ENCODE assay signal across 25 cellular contexts in the genomic region with DNA sequence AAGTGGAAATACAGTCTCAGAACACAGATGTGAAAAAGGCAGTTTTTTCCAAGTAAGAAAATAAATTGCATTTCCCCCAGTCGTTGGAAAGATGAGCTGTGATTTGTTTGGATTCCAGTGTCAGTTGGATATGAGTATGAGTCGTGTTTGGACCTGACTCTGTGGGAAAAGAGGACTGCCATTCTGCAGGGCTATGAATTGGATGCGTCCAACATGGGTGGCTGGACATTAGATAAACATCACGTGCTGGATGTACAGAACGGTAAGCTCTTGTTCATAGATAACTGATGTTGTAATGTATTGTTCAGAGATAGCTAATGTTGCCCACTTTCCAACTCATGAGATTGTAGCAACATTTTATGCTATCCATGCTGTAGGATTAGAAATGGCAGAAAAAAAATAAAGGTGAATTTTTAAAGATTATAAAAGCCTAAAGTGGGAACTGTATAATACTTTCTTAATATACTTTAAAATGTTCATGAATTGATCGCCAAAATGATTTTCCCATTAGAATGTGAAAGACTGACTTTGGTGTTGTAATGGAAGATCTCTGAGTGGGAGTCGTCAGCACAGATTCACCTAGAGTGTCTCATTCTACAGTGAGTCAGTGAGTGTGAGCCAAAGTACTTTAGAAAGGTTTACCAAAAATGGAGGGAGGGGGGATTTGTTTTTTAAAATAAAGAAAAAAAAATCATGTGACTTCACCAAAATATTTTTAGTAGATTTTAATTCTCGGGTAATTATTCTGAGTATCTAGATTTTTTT.
DNase-seq lines count a peak whose midpoint lies in the region; ATAC-seq and TF ChIP-seq lines count a peak whose summit lies in the region.
"Had no signal": no experiment of that assay in that cellular context is flagged by ENCODE, and none has a peak within 500 bp of the region (broad histone marks: within the 10 kb centered on the region; RNA-seq: fewer than 3 reads in every experiment).

No MANE protein-coding gene starts in this region.

- peaks cover 34% of the 10 kb centered on the region for H3K4me1 Mint-ChIP-seq in brain
- H3K4me1 Mint-ChIP-seq: activated CD4-positive, alpha-beta T cell treated with anti-CD3 and anti-CD28 coated beads, Interleukin-2, amount 10 ng/mL, durations not matched to agents 24 days and 14 days; activated naive CD8-positive, alpha-beta T cell treated with anti-CD3 and anti-CD28 coated beads, Interleukin-2, amount 10 ng/mL, durations not matched to agents 7 days and 5 days; IgD-negative memory B cell had no signal

- ATAC-seq in GM19328 (IDR thresholded peaks at IDR 0.05; ENCODE audit: unreplicated experiment), result no peak
- no peak for ATAC-seq in HG03469 (IDR thresholded peaks at IDR 0.05; ENCODE audit: unreplicated experiment)
- no peak for ATAC-seq in left lobe of liver
- ATAC-seq: pancreas had no signal

- H3K27ac ChIP-seq in GM23248, result no peak overlapping the region
- H3K27ac ChIP-seq: BLaER1, dorsolateral prefrontal cortex, pancreas, spleen, VCaP had no signal

- H3K36me3 Mint-ChIP-seq in brain, result peaks cover 41% of the 10 kb centered on the region
- H3K36me3 Mint-ChIP-seq: activated naive CD8-positive, alpha-beta T cell treated with anti-CD3 and anti-CD28 coated beads, Interleukin-2, amount 10 ng/mL, durations not matched to agents 7 days and 5 days; IgD-negative memory B cell had no signal

- 54% methylated on average over 8 of the region's 8 CpGs for WGBS in GM23248 (ENCODE audit: low coverage in 1 of 2, low lambda C conversion rate in 2 of 2, missing lambda C conversion rate in 2 of 2), 2 experiments

- H3K9me3 Mint-ChIP-seq in brain, result no peaks in the 10 kb centered on the region
- H3K9me3 Mint-ChIP-seq: activated CD4-positive, alpha-beta T cell treated with anti-CD3 and anti-CD28 coated beads, Interleukin-2, amount 10 ng/mL, durations not matched to agents 24 days and 14 days; activated naive CD8-positive, alpha-beta T cell treated with anti-CD3 and anti-CD28 coated beads, Interleukin-2, amount 10 ng/mL, durations not matched to agents 7 days and 5 days; activated T-cell treated with anti-CD3 and anti-CD28 coated beads, Interleukin-2, amount 50 U/mL, for 24 hours; IgD-negative memory B cell; T-helper 2 cell treated with Interferon-gamma antibody and Interleukin-4, amounts not matched to agents 5 μg/mL and 100 μg/mL, for 36 hours had no signal

- H3K36me3 ChIP-seq in GM23248 (ENCODE audit: low read depth), result no peaks in the 10 kb centered on the region
- no peaks in the 10 kb centered on the region for H3K36me3 ChIP-seq in MG63
- H3K36me3 ChIP-seq: BLaER1, pancreas, right atrium auricular region, spleen had no signal

- no peaks in the 10 kb centered on the region for H3K4me1 ChIP-seq in GM23248 (ENCODE audit: insufficient read depth)
- H3K4me1 ChIP-seq: BLaER1, pancreas, spleen had no signal

- in situ Hi-C loops in GM23248 (cut with MboI), result no loop called here

- no peak overlapping the region for H3K4me2 ChIP-seq in GM23248 (ENCODE audit: unreplicated experiment)
- H3K4me2 ChIP-seq: BLaER1 had no signal

- H3K27me3 ChIP-seq in GM23248 (replicated peaks; ENCODE audit: insufficient read depth) (no peaks in the 10 kb centered on the region), MG63 (no peaks in the 10 kb centered on the region)
- H3K27me3 ChIP-seq: BLaER1, dorsolateral prefrontal cortex, pancreas, right atrium auricular region, spleen had no signal

- no peaks in the 10 kb centered on the region for H4K20me1 ChIP-seq in GM23248 (ENCODE audit: insufficient read depth)
- H4K20me1 ChIP-seq: BLaER1 had no signal

- no peaks in the 10 kb centered on the region for H3K79me2 ChIP-seq in GM23248 (ENCODE audit: insufficient read depth)

- no peaks in the 10 kb centered on the region for H3K27me3 Mint-ChIP-seq in brain
- H3K27me3 Mint-ChIP-seq: activated CD4-positive, alpha-beta T cell treated with anti-CD3 and anti-CD28 coated beads, Interleukin-2, amount 10 ng/mL, durations not matched to agents 24 days and 14 days; activated naive CD8-positive, alpha-beta T cell treated with anti-CD3 and anti-CD28 coated beads, Interleukin-2, amount 10 ng/mL, durations not matched to agents 7 days and 5 days; IgD-negative memory B cell had no signal

- no peak for TF ChIP-seq CTCF in brain (conservative IDR thresholded peaks at IDR 0.05)

- H3K4me3 ChIP-seq in GM23248 (no peak overlapping the region), MG63 (no peak overlapping the region)
- H3K4me3 ChIP-seq: BLaER1, dorsolateral prefrontal cortex, lung, pancreas, right atrium auricular region, spleen had no signal

- peak overlapping the region in 3 of 5 experiments; percentile 24 to 60 (median 25) for H3K27ac Mint-ChIP-seq in brain
- H3K27ac Mint-ChIP-seq: activated CD4-positive, alpha-beta T cell treated with anti-CD3 and anti-CD28 coated beads, Interleukin-2, amount 10 ng/mL, durations not matched to agents 24 days and 14 days; activated naive CD8-positive, alpha-beta T cell treated with anti-CD3 and anti-CD28 coated beads, Interleukin-2, amount 10 ng/mL, durations not matched to agents 7 days and 5 days; activated T-cell treated with anti-CD3 and anti-CD28 coated beads, Interleukin-2, amount 50 U/mL, for 24 hours; IgD-negative memory B cell; T-helper 2 cell treated with Interferon-gamma antibody and Interleukin-4, amounts not matched to agents 5 μg/mL and 100 μg/mL, for 36 hours had no signal

- H3K9me3 ChIP-seq in GM23248 (ENCODE audit: low read depth) (no peaks in the 10 kb centered on the region), MG63 (no peaks in the 10 kb centered on the region)
- H3K9me3 ChIP-seq: BLaER1, pancreas, right atrium auricular region, spleen had no signal

- peak; percentile 8 for DNase-seq in GM23248
- peak; percentile 66 for DNase-seq in MG63
- peak; percentile 31 for DNase-seq in kidney glomerular epithelial cell (lab: John Stamatoyannopoulos, UW)
- DNase-seq in left lobe of liver (ENCODE audit: low spot score), result no peak
- DNase-seq: activated CD4-positive, alpha-beta T cell treated with anti-CD3 and anti-CD28 coated beads, Interleukin-2, amount 10 ng/mL, durations not matched to agents 24 days and 14 days; activated gamma-delta T cell; activated naive CD8-positive, alpha-beta T cell treated with anti-CD3 and anti-CD28 coated beads, Interleukin-2, amount 10 ng/mL, durations not matched to agents 7 days and 5 days; activated T-cell treated with anti-CD3 and anti-CD28 coated beads, Interleukin-2, amount 50 U/mL, for 24 hours; COR-L47; DMS79 treated with DMSO at 0.1 percent for 48 hours; dorsolateral prefrontal cortex; NCI-H2081 treated with DMSO at 0.1 percent for 48 hours; NCI-H446 treated with DMSO at 0.1 percent for 48 hours; pancreas; spleen; trophoblast cell had no signal

- no peak overlapping the region for H2AFZ ChIP-seq in GM23248

- no peak overlapping the region for H3K9ac ChIP-seq in GM23248
- H3K9ac ChIP-seq: BLaER1 had no signal

- H3K9me2 ChIP-seq in GM23248 (ENCODE audit: insufficient read depth), result 0 out of 2 replicates have a peak, but pooled peaks cover under 1% of the 10 kb centered on the region

- no peaks in the 10 kb centered on the region for H3F3A ChIP-seq in GM23248 (ENCODE audit: insufficient read depth)

- H3K4me3 Mint-ChIP-seq in brain, result peak overlapping the region in 1 of 5 experiments; percentile 8
- H3K4me3 Mint-ChIP-seq: activated CD4-positive, alpha-beta T cell treated with anti-CD3 and anti-CD28 coated beads, Interleukin-2, amount 10 ng/mL, durations not matched to agents 24 days and 14 days; activated naive CD8-positive, alpha-beta T cell treated with anti-CD3 and anti-CD28 coated beads, Interleukin-2, amount 10 ng/mL, durations not matched to agents 7 days and 5 days; activated T-cell treated with anti-CD3 and anti-CD28 coated beads, Interleukin-2, amount 50 U/mL, for 24 hours; IgD-negative memory B cell; T-helper 2 cell treated with Interferon-gamma antibody and Interleukin-4, amounts not matched to agents 5 μg/mL and 100 μg/mL, for 36 hours had no signal
